Comparison of ENCODE assay signal across 33 cellular contexts in genomic region chr10:81884856-81885255, GRCh38. TPM values are rescaled to one million over a fixed set of nuclear protein-coding genes. Genes with fewer than 3 reads are reported as not detected.
DNase-seq lines count a peak whose midpoint lies in the region; ATAC-seq and TF ChIP-seq lines count a peak whose summit lies in the region.
"Had no signal": no experiment of that assay in that cellular context is flagged by ENCODE, and none has a peak within 500 bp of the region (broad histone marks: within the 10 kb centered on the region; RNA-seq: fewer than 3 reads in every experiment).

No MANE protein-coding gene starts in this region.

- H3K27ac Mint-ChIP-seq in WTC11 (peak overlapping the region; percentile 15), H9 (no peak overlapping the region)
- H3K27ac Mint-ChIP-seq: B cell; CD14-positive monocyte; CD4-positive, alpha-beta memory T cell; CD4-positive, alpha-beta T cell; CD4-positive, CD25-positive, alpha-beta regulatory T cell; CD8-positive, alpha-beta memory T cell; CD8-positive, alpha-beta T cell had no signal

- no peaks in the 10 kb centered on the region for H3K79me1 ChIP-seq in H9 (ENCODE audit: insufficient read depth, low read depth, low read length, poor library complexity, severe bottlenecking)

- no peak overlapping the region for H3K56ac ChIP-seq in H9 (ENCODE audit: insufficient read length, low read depth, low read length)

- H2BK15ac ChIP-seq in H9 (ENCODE audit: low read depth, low read length), result no peak overlapping the region

- no peak overlapping the region for H3K4me2 ChIP-seq in H9 (ENCODE audit: insufficient read depth, insufficient read length, low read length)
- H3K4me2 ChIP-seq: A549; BLaER1; BLaER1 treated with 17β-estradiol and CSF1 and Interleukin-3, amounts not matched to agents 10 nM and 100 nM had no signal

- DNase-seq in WTC11 (ENCODE audit: low spot score) (no peak), left lobe of liver (ENCODE audit: low spot score) (no peak), H9 (no peak), NCI-H526 treated with DMSO at 0.1 percent for 48 hours (lab: John Stamatoyannopoulos, UW) (no peak)
- DNase-seq: 8988T; ACHN; AML-193; BE2C; C1 segment of cervical spinal cord; Caco-2; Calu3; CD4-positive, alpha-beta memory T cell; CD4-positive, alpha-beta T cell; CD4-positive, CD25-positive, alpha-beta regulatory T cell; CD8-positive, alpha-beta memory T cell; CD8-positive, alpha-beta T cell; COR-L47; DMS 273 treated with DMSO at 0.1 percent for 48 hours; DMS153; DMS53; DMS79; DMS79 treated with DMSO at 0.1 percent for 48 hours; DND-41; EL had no signal

- H2AK5ac ChIP-seq in H9 (ENCODE audit: insufficient read length, low read length), result no peak overlapping the region

- H3K23ac ChIP-seq in H9 (ENCODE audit: insufficient read length, low read depth, low read length), result no peak overlapping the region

- no peak overlapping the region for H2BK5ac ChIP-seq in H9 (ENCODE audit: insufficient read length, low read length)

- H3K14ac ChIP-seq in H9 (ENCODE audit: insufficient read depth, low read length), result no peak overlapping the region

- H4K20me1 ChIP-seq in H9 (ENCODE audit: control insufficient read depth, insufficient read depth, insufficient read length), result no peaks in the 10 kb centered on the region

- H3K4me3 Mint-ChIP-seq in WTC11 (no peak overlapping the region), H9 (no peak overlapping the region)
- H3K4me3 Mint-ChIP-seq: B cell; CD14-positive monocyte; CD4-positive, alpha-beta memory T cell; CD4-positive, alpha-beta T cell; CD4-positive, CD25-positive, alpha-beta regulatory T cell; CD8-positive, alpha-beta memory T cell; CD8-positive, alpha-beta T cell had no signal

- no peaks in the 10 kb centered on the region; the same call in 1 of the 2 replicates for H3K4me1 ChIP-seq in H9 (ENCODE audit: insufficient read depth, low read length)
- H3K4me1 ChIP-seq: A549, BE2C, Caco-2 had no signal

- H3K4me1 Mint-ChIP-seq in WTC11 (peaks cover 66% of the 10 kb centered on the region), H9 (peaks cover 21 to 42% of the 10 kb centered on the region in 2 experiments)
- H3K4me1 Mint-ChIP-seq: B cell; CD14-positive monocyte; CD4-positive, alpha-beta memory T cell; CD4-positive, CD25-positive, alpha-beta regulatory T cell; CD8-positive, alpha-beta memory T cell had no signal

- no peak overlapping the region for H2BK12ac ChIP-seq in H9 (ENCODE audit: insufficient read length, low read depth, low read length)

- H2BK120ac ChIP-seq in H9 (ENCODE audit: low read depth, low read length, poor library complexity, severe bottlenecking), result no peak overlapping the region

- POLR2A ChIA-PET in WTC11 (lab: Charles Lee), result no interaction called here

- H3K27ac ChIP-seq in H9 (ENCODE audit: insufficient read length, low read depth, low read length), result no peak overlapping the region
- H3K27ac ChIP-seq: 22Rv1; A549; BLaER1; BLaER1 treated with 17β-estradiol and CSF1 and Interleukin-3, amounts not matched to agents 10 nM and 100 nM; C4-2B had no signal

- no peak overlapping the region for H2AFZ ChIP-seq in H9 (ENCODE audit: low read length)

- no peaks in the 10 kb centered on the region for H3K27me3 Mint-ChIP-seq in WTC11 (ENCODE audit: low read depth)
- no peaks in the 10 kb centered on the region for H3K27me3 Mint-ChIP-seq in H9 (ENCODE audit: low read depth)
- H3K27me3 Mint-ChIP-seq: CD4-positive, alpha-beta memory T cell; CD8-positive, alpha-beta memory T cell had no signal

- no peaks in the 10 kb centered on the region for H3K9me3 Mint-ChIP-seq in WTC11
- H3K9me3 Mint-ChIP-seq in H9, result no peaks in the 10 kb centered on the region
- H3K9me3 Mint-ChIP-seq: CD4-positive, alpha-beta T cell; CD8-positive, alpha-beta T cell had no signal

- WGBS in H9 (ENCODE audit: extremely low coverage, insufficient read length, low lambda C conversion rate), result no CpG with 5 or more reads among the region's 1 CpG

- no peaks in the 10 kb centered on the region for H3K27me3 ChIP-seq in H9 (ENCODE audit: insufficient read depth, low read length)
- H3K27me3 ChIP-seq: BE2C; BLaER1; BLaER1 treated with 17β-estradiol and CSF1 and Interleukin-3, amounts not matched to agents 10 nM and 100 nM had no signal

- no peak overlapping the region for H2BK20ac ChIP-seq in H9 (ENCODE audit: low read depth, low read length, poor library complexity, severe bottlenecking)

- CTCF ChIA-PET in WTC11 (lab: Charles Lee), result no interaction called here

- H4K91ac ChIP-seq in H9 (ENCODE audit: insufficient read length, low read depth, low read length), result no peak overlapping the region

- H3K23me2 ChIP-seq in H9 (ENCODE audit: insufficient read length, low read depth, low read length, poor library complexity, severe bottlenecking), result no peaks in the 10 kb centered on the region

- H3K18ac ChIP-seq in H9 (ENCODE audit: insufficient read length, low read depth, low read length), result no peak overlapping the region

- no peak overlapping the region for H3K4ac ChIP-seq in H9 (ENCODE audit: low read depth, low read length)

- H4K5ac ChIP-seq in H9 (ENCODE audit: insufficient read length, low read depth, low read length), result no peak overlapping the region

- no peaks in the 10 kb centered on the region for H3K9me3 ChIP-seq in H9 (ENCODE audit: control insufficient read depth, low read depth, low read length)
- H3K9me3 ChIP-seq: A549; BE2C; BLaER1; BLaER1 treated with 17β-estradiol and CSF1 and Interleukin-3, amounts not matched to agents 10 nM and 100 nM; Caco-2 had no signal

- no peak for TF ChIP-seq CTCF in WTC11 (IDR thresholded peaks at IDR 0.05)
- TF ChIP-seq CTCF in H9 (conservative IDR thresholded peaks at IDR 0.05), result no peak

- no peak overlapping the region for H3K9ac ChIP-seq in H9 (ENCODE audit: extremely low read depth, insufficient read length, low read length)
- H3K9ac ChIP-seq: BLaER1; BLaER1 treated with 17β-estradiol and CSF1 and Interleukin-3, amounts not matched to agents 10 nM and 100 nM had no signal

- no peak overlapping the region for H4K8ac ChIP-seq in H9 (replicated peaks; ENCODE audit: insufficient read length, low read depth, low read length)

- no peak for ATAC-seq in WTC11
- peak; percentile 61 for ATAC-seq in left lobe of liver
- ATAC-seq: A549; CD8-positive, alpha-beta T cell had no signal

- H3K79me2 ChIP-seq in H9 (ENCODE audit: insufficient read depth, low read length), result no peaks in the 10 kb centered on the region

- no peak overlapping the region for H3T11ph ChIP-seq in H9 (ENCODE audit: low read length)

- H3K36me3 Mint-ChIP-seq in WTC11 (no peaks in the 10 kb centered on the region), H9 (ENCODE audit: insufficient read depth in 1 of 3, low read depth in 3 of 3) (no peaks in the 10 kb centered on the region)
- H3K36me3 Mint-ChIP-seq: CD14-positive monocyte; CD4-positive, alpha-beta memory T cell; CD4-positive, CD25-positive, alpha-beta regulatory T cell; CD8-positive, alpha-beta memory T cell; CD8-positive, alpha-beta T cell had no signal

TF ChIP-seq in WTC11, 78 proteins besides CTCF, POLR2A, EP300 and RAD21:
- TF ChIP-seq ZNF416 (CRISPR knock-in tag; IDR thresholded peaks at IDR 0.05) (no peak), USF2 (CRISPR knock-in tag; IDR thresholded peaks at IDR 0.05) (no peak), TEAD4 (CRISPR knock-in tag; IDR thresholded peaks at IDR 0.05) (no peak), ZSCAN18 (CRISPR knock-in tag; IDR thresholded peaks at IDR 0.05) (no peak)

RNA-seq across cellular contexts. Expression of gene NRG3, which starts 9.9 kb away (rescaled TPM):
- total RNA-seq in WTC11 (2021), result 7.0 to 8.4 TPM (median 7.3 TPM) in 3 replicates
- total RNA-seq in left lobe of liver, result 1.1 TPM
- total RNA-seq in H9 (2021), result 0.97 and 1.6 TPM in 2 replicates
- total RNA-seq: A673; B cell; CD4-positive, alpha-beta memory T cell; CD4-positive, alpha-beta T cell; CD4-positive, CD25-positive, alpha-beta regulatory T cell; CD8-positive, alpha-beta memory T cell; CD8-positive, alpha-beta T cell; Daoy had no signal
